1 cellular context compared by ENCODE assay signal in the genomic region with DNA sequence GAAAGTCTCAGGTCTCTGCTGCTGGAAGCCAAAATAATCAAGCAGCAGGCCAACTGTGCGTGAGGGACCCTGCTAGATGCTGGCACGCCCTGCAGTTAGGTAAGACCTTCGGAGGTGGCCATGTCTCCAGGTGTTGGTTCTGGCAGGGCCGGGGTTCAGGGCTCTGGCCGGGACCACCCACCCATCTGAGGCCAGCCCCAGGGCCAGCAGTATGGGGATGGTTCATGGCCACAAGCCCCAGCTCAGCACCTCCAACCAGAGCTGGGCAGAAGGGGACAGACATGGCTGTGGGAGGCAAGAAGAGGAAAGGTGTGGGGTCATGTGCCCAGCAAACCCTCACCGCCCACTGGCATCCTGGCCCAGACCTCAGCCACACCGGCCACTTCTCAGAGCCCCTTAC.
TF ChIP-seq lines count a peak whose summit lies in the region.

No MANE protein-coding gene starts in this region.

TF ChIP-seq in IMR-90, 13 proteins besides CTCF, POLR2A, EP300 and RAD21 (continued from another document):
- TF ChIP-seq MAZ (IDR thresholded peaks at IDR 0.05; ENCODE audit: borderline replicate concordance, low read depth, low read length): no peak
- no peak for TF ChIP-seq MXI1 (IDR thresholded peaks at IDR 0.05; ENCODE audit: borderline replicate concordance, low read depth, low read length)
- no peak for TF ChIP-seq MAFK (IDR thresholded peaks at IDR 0.05; ENCODE audit: low read depth, low read length)
- no peak for TF ChIP-seq RFX5 (IDR thresholded peaks at IDR 0.05; ENCODE audit: low read depth, low read length)
- TF ChIP-seq, protein P1, sequence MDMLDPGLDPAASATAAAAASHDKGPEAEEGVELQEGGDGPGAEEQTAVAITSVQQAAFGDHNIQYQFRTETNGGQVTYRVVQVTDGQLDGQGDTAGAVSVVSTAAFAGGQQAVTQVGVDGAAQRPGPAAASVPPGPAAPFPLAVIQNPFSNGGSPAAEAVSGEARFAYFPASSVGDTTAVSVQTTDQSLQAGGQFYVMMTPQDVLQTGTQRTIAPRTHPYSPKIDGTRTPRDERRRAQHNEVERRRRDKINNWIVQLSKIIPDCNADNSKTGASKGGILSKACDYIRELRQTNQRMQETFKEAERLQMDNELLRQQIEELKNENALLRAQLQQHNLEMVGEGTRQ (IDR thresholded peaks at IDR 0.05; ENCODE audit: low read depth, low read length): no peak
- no peak for TF ChIP-seq FOS (IDR thresholded peaks at IDR 0.05; ENCODE audit: low read depth, low read length)
- TF ChIP-seq NFE2L2 (IDR thresholded peaks at IDR 0.05; ENCODE audit: low read depth, low read length): no peak
- no peak for TF ChIP-seq SMC3 (IDR thresholded peaks at IDR 0.05; ENCODE audit: low read depth, low read length)
TF ChIP-seq in IMR-90: peak in this region for 0.
